In genomic region chr4:77451530-77451929, GRCh38 we compare ENCODE assay signal across 17 cellular contexts.
DNase-seq lines count a peak whose midpoint lies in the region; ATAC-seq and TF ChIP-seq lines count a peak whose summit lies in the region.
"Had no signal": no experiment of that assay in that cellular context is flagged by ENCODE, and none has a peak within 500 bp of the region (broad histone marks: within the 10 kb centered on the region; RNA-seq: fewer than 3 reads in every experiment).

No MANE protein-coding gene starts in this region.

- H3K27me3 Mint-ChIP-seq in activated T-cell treated with anti-CD3 and anti-CD28 coated beads, Interleukin-2, amount 50 U/mL, for 4 hours (ENCODE audit: low read depth), result peaks cover 6% of the 10 kb centered on the region
- H3K27me3 Mint-ChIP-seq: B cell had no signal

- intact Hi-C loops in head of caudate nucleus (cut with DNase I), result no loop called here

- no peak for ATAC-seq in activated T-cell treated with anti-CD3 and anti-CD28 coated beads, Interleukin-2, amount 50 U/mL, for 4 hours
- ATAC-seq in HG03565 (IDR thresholded peaks at IDR 0.05; ENCODE audit: unreplicated experiment), result no peak
- ATAC-seq: GM23338 had no signal

- no peak overlapping the region for H3K4me3 Mint-ChIP-seq in activated T-cell treated with anti-CD3 and anti-CD28 coated beads, Interleukin-2, amount 50 U/mL, for 4 hours
- H3K4me3 Mint-ChIP-seq: B cell, GM23338 had no signal

- DNase-seq in NCI-H1105 treated with DMSO at 0.1 percent for 48 hours (lab: John Stamatoyannopoulos, UW) (peak; percentile 29), NCI-H1105 (lab: John Stamatoyannopoulos, UW) (no peak), HT1080 (ENCODE audit: low read depth) (peak; percentile 15), astrocyte of the cerebellum (ENCODE audit: low read depth) (peak; percentile 22), iris pigment epithelial cell (ENCODE audit: low read depth) (peak; percentile 2), head of caudate nucleus (no peak)
- DNase-seq in activated T-cell treated with anti-CD3 and anti-CD28 coated beads, Interleukin-2, amount 50 U/mL, for 4 hours, result no peak
- DNase-seq: DMS79 treated with DMSO at 0.1 percent for 48 hours, KG1, NCI-H1436 treated with DMSO at 0.1 percent for 48 hours, NCI-H1930, NCI-H226, NCI-H524 treated with DMSO at 0.1 percent for 48 hours had no signal

- H3K9me3 Mint-ChIP-seq in activated T-cell treated with anti-CD3 and anti-CD28 coated beads, Interleukin-2, amount 50 U/mL, for 4 hours, result no peaks in the 10 kb centered on the region
- H3K9me3 Mint-ChIP-seq: GM23338 had no signal

- no peaks in the 10 kb centered on the region for H3K4me1 Mint-ChIP-seq in activated T-cell treated with anti-CD3 and anti-CD28 coated beads, Interleukin-2, amount 50 U/mL, for 4 hours (ENCODE audit: low read depth)
- H3K4me1 Mint-ChIP-seq: B cell, GM23338 had no signal

- H3K36me3 Mint-ChIP-seq in activated T-cell treated with anti-CD3 and anti-CD28 coated beads, Interleukin-2, amount 50 U/mL, for 4 hours (ENCODE audit: insufficient read depth), result no peaks in the 10 kb centered on the region

- in situ Hi-C loops in astrocyte of the cerebellum (cut with HindIII; ENCODE audit: low sequenced_read_pairs), result no loop called here

- no peak for TF ChIP-seq CTCF in astrocyte of the cerebellum (IDR thresholded peaks at IDR 0.05; ENCODE audit: low read depth, low read length, missing control alignments)

- H3K4me3 ChIP-seq in astrocyte of the cerebellum (ENCODE audit: low read depth, low read length), result no peak overlapping the region
- H3K4me3 ChIP-seq: GM23338, HAP-1 had no signal

Comparison
In these comparisons a context has a peak if more than half of its experiments do, and no peak if none do; other contexts are left out.
1. DNase-seq: peak in NCI-H1105 treated with DMSO at 0.1 percent for 48 hours (single experiment), HT1080 (single experiment), astrocyte of the cerebellum (single experiment) and iris pigment epithelial cell (single experiment); none in NCI-H1105 (single experiment), activated T-cell treated with anti-CD3 and anti-CD28 coated beads, Interleukin-2, amount 50 U/mL, for 4 hours (single experiment) and head of caudate nucleus (0 of 42).